14 cellular contexts compared by ENCODE assay signal in the genomic region with DNA sequence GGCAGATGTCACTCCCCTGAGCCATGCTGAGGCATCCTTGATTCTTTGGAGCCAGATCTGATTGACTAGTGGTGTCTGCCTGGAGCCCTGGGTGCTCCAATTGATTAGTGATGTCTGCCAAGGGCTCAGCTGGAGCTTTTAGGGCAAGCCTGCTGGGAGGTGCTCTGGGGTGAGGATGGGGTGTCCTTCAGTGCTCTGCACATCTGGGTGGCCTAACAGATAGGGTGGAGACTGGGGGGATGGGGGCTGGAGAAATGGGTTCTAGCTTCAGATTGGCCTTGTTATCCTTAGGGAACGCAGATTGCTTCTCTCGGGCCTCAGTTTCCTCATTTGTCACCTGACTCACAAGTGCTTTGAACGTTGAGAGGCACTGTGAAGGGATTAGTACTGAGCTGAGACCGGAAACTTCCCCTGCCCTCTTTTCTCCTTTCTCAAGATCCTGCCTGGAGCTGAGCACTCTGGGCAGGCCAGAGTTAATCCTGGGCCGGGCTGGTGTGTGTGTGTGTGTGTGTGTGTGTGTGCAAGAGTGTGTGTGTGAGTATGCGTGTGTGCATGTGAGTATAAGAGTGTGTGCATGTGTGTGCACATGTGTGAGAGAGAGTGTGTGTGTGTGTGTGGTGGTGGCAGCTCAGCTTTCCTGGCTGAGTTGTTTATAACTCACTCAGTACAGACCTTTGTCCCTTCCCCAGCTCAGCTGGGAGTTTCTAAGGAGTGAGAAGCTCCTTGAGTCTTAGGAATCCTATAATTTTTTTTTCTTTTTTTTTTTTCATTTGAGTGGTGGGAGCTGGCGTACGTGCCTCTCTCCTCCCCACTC. TPM values are rescaled to one million over a fixed set of nuclear protein-coding genes. Genes with fewer than 3 reads are reported as not detected.
DNase-seq lines count a peak whose midpoint lies in the region; ATAC-seq and TF ChIP-seq lines count a peak whose summit lies in the region.
"Had no signal": no experiment of that assay in that cellular context is flagged by ENCODE, and none has a peak within 500 bp of the region (broad histone marks: within the 10 kb centered on the region; RNA-seq: fewer than 3 reads in every experiment).

No MANE protein-coding gene starts in this region.

- no peak overlapping the region for H2BK5ac ChIP-seq in mesenchymal stem cell (ENCODE audit: low read depth, low read length, poor library complexity, severe bottlenecking)

- peaks cover 6% of the 10 kb centered on the region for H3K79me1 ChIP-seq in mesenchymal stem cell (replicated peaks; ENCODE audit: low read length, poor library complexity, severe bottlenecking)

- peak overlapping the region; percentile 42 to 45 for H2BK12ac ChIP-seq in mesenchymal stem cell (ENCODE audit: low read length in 2 of 2)

- no peak overlapping the region for H2AK5ac ChIP-seq in mesenchymal stem cell (ENCODE audit: low read length, severe bottlenecking)

- intact Hi-C loops in activated B cell treated with CpG ODN at 0.5 μM for 24 hours (cut with micrococcal nuclease), result no loop called here

- no peak overlapping the region for H3K27ac Mint-ChIP-seq in stimulated activated naive CD8-positive, alpha-beta T cell treated with anti-CD3 and anti-CD28 coated beads, Interleukin-15, amount 100 ng/mL, for 72 hours
- H3K27ac Mint-ChIP-seq in activated B cell treated with CpG ODN at 0.5 μM for 24 hours, result peak overlapping the region; percentile 41

- peak; percentile 46 for ATAC-seq in stimulated activated naive CD8-positive, alpha-beta T cell treated with anti-CD3 and anti-CD28 coated beads, Interleukin-15, amount 100 ng/mL, for 72 hours
- no peak for ATAC-seq in stimulated activated naive CD8-positive, alpha-beta T cell treated with anti-CD3 and anti-CD28 coated beads, Interleukin-15, Interleukin-2, amounts not matched to agents 100 U/mL and 50 U/mL, for 24 hours
- ATAC-seq in activated B cell treated with CpG ODN at 0.5 μM for 24 hours (ENCODE audit: low read depth) (no peak), HG03139 (IDR thresholded peaks at IDR 0.05; ENCODE audit: unreplicated experiment) (no peak), HG02610 (IDR thresholded peaks at IDR 0.05; ENCODE audit: unreplicated experiment) (no peak)

- peak overlapping the region; percentile 56 for H3K9ac ChIP-seq in mesenchymal stem cell (ENCODE audit: low read length)

- in situ Hi-C loops in HAP-1 (cut with MboI; ENCODE audit: low sequenced_read_pairs), result no loop called here

- DNase-seq in stimulated activated naive CD8-positive, alpha-beta T cell treated with anti-CD3 and anti-CD28 coated beads, Interleukin-15, amount 100 ng/mL, for 72 hours, result no peak
- DNase-seq in stimulated activated naive CD8-positive, alpha-beta T cell treated with anti-CD3 and anti-CD28 coated beads, Interleukin-15, Interleukin-2, amounts not matched to agents 100 U/mL and 50 U/mL, for 24 hours, result no peak
- DNase-seq in activated B cell treated with CpG ODN at 0.5 μM for 24 hours, result no peak
- peak; percentile 61 for DNase-seq in mesenchymal stem cell
- no peak for DNase-seq in HAP-1 (ENCODE audit: low spot score in 2 of 2)
- DNase-seq in T1000 (lab: John Stamatoyannopoulos, UW), result no peak
- DNase-seq: activated CD8-positive, alpha-beta memory T cell treated with anti-CD3 and anti-CD28 coated beads for 24 hours; activated gamma-delta T cell; NCI-H446; nucleus accumbens; spleen had no signal

- peak overlapping the region in 1 of 2 experiments; percentile 49 for H3K4me3 ChIP-seq in mesenchymal stem cell (ENCODE audit: insufficient read depth in 1 of 2, low read depth in 1 of 2, low read length in 2 of 2)
- H3K4me3 ChIP-seq in HAP-1, result no peak overlapping the region
- H3K4me3 ChIP-seq: spleen, thoracic aorta had no signal

- H4K91ac ChIP-seq in mesenchymal stem cell (ENCODE audit: low read length), result peak overlapping the region; percentile 20

- H3K27me3 Mint-ChIP-seq in stimulated activated naive CD8-positive, alpha-beta T cell treated with anti-CD3 and anti-CD28 coated beads, Interleukin-15, amount 100 ng/mL, for 72 hours, result peaks cover 5% of the 10 kb centered on the region
- peaks cover 14% of the 10 kb centered on the region for H3K27me3 Mint-ChIP-seq in activated B cell treated with CpG ODN at 0.5 μM for 24 hours

- H3K18ac ChIP-seq in mesenchymal stem cell (ENCODE audit: low read depth in 1 of 2, low read length in 2 of 2), result peak overlapping the region; percentile 47 to 83

- H2BK15ac ChIP-seq in mesenchymal stem cell (ENCODE audit: low read depth, poor library complexity, severe bottlenecking), result no peak overlapping the region

- H3K9me3 Mint-ChIP-seq in stimulated activated naive CD8-positive, alpha-beta T cell treated with anti-CD3 and anti-CD28 coated beads, Interleukin-15, amount 100 ng/mL, for 72 hours, result no peaks in the 10 kb centered on the region
- H3K9me3 Mint-ChIP-seq in activated B cell treated with CpG ODN at 0.5 μM for 24 hours, result peaks cover 1% of the 10 kb centered on the region

- H4K8ac ChIP-seq in mesenchymal stem cell (ENCODE audit: low read length), result peak overlapping the region; percentile 76

- H3K27me3 ChIP-seq in mesenchymal stem cell (ENCODE audit: control insufficient read depth in 1 of 2, insufficient read depth in 1 of 2, low read length in 2 of 2), result no peaks in the 10 kb centered on the region
- no peaks in the 10 kb centered on the region for H3K27me3 ChIP-seq in HAP-1 (ENCODE audit: low read depth)

- H3K36me3 ChIP-seq in mesenchymal stem cell (ENCODE audit: control insufficient read depth in 1 of 2, insufficient read depth in 2 of 2, low read depth in 1 of 2, low read length in 2 of 2), result no peaks in the 10 kb centered on the region
- no peaks in the 10 kb centered on the region for H3K36me3 ChIP-seq in HAP-1 (replicated peaks)
- H3K36me3 ChIP-seq: spleen, thoracic aorta had no signal

- no peak overlapping the region for H2BK120ac ChIP-seq in mesenchymal stem cell (ENCODE audit: low read depth, low read length)

- no peak overlapping the region for H3K4me3 Mint-ChIP-seq in stimulated activated naive CD8-positive, alpha-beta T cell treated with anti-CD3 and anti-CD28 coated beads, Interleukin-15, amount 100 ng/mL, for 72 hours
- no peak overlapping the region for H3K4me3 Mint-ChIP-seq in activated B cell treated with CpG ODN at 0.5 μM for 24 hours

- peak overlapping the region in 1 of 2 experiments; percentile 74 for H3K14ac ChIP-seq in mesenchymal stem cell (ENCODE audit: low read length in 2 of 2)

- CTCF ChIA-PET in activated B cell treated with CpG ODN at 0.5 μM for 24 hours (lab: Charles Lee), result interaction anchor here (0.6 to 2.1 kb wide), 2 partner anchors 10 to 258 kb away, joined by 3 to 6 read pairs; no protein-coding TSS in a partner anchor

- H3K4ac ChIP-seq in mesenchymal stem cell (ENCODE audit: low read depth in 1 of 2, low read length in 2 of 2), result peak overlapping the region; percentile 12 to 15

- H3K27ac ChIP-seq in mesenchymal stem cell (ENCODE audit: low read length, poor library complexity, severe bottlenecking), result no peak overlapping the region
- H3K27ac ChIP-seq: thoracic aorta had no signal

- peaks cover 7% of the 10 kb centered on the region for H3K9me3 ChIP-seq in mesenchymal stem cell (ENCODE audit: control insufficient read depth, low read length)
- H3K9me3 ChIP-seq in HAP-1, result peaks cover 5% of the 10 kb centered on the region
- H3K9me3 ChIP-seq: thoracic aorta had no signal

- no peak overlapping the region for H3K23ac ChIP-seq in mesenchymal stem cell (ENCODE audit: low read length in 2 of 2)

- no peak overlapping the region for H2AFZ ChIP-seq in mesenchymal stem cell (ENCODE audit: low read depth, low read length)

- peaks cover 5% of the 10 kb centered on the region for H3K4me1 Mint-ChIP-seq in stimulated activated naive CD8-positive, alpha-beta T cell treated with anti-CD3 and anti-CD28 coated beads, Interleukin-15, amount 100 ng/mL, for 72 hours
- peaks cover 2% of the 10 kb centered on the region for H3K4me1 Mint-ChIP-seq in activated B cell treated with CpG ODN at 0.5 μM for 24 hours

- TF ChIP-seq CTCF in activated B cell treated with CpG ODN at 0.5 μM for 24 hours (IDR thresholded peaks at IDR 0.05), result no peak

- H3K4me1 ChIP-seq in mesenchymal stem cell (ENCODE audit: control insufficient read depth, insufficient read depth, low read depth, low read length) (peaks cover 20% of the 10 kb centered on the region), HAP-1 (peaks cover 4% of the 10 kb centered on the region)

- 45% methylated on average over 8 of the region's 8 CpGs for WGBS in mesenchymal stem cell

- no peak overlapping the region for H3K4me2 ChIP-seq in mesenchymal stem cell (ENCODE audit: low read length, poor library complexity, severe bottlenecking)

- POLR2A ChIA-PET in activated B cell treated with CpG ODN at 0.5 μM for 24 hours (lab: Charles Lee), result interaction anchor here (0.6 kb wide), 1 partner anchor 404 kb away, joined by 3 read pairs; no protein-coding TSS in a partner anchor

- H3K36me3 Mint-ChIP-seq in activated B cell treated with CpG ODN at 0.5 μM for 24 hours (ENCODE audit: low read depth), result no peaks in the 10 kb centered on the region

RNA-seq across cellular contexts. Expression of gene IER5L, which starts 5.6 kb away (rescaled TPM):
- 1.9 and 2.1 TPM in 2 replicates for total RNA-seq in activated B cell treated with CpG ODN at 0.5 μM for 24 hours
- 26.8 TPM for polyA plus RNA-seq in mesenchymal stem cell (2013, experiment 1 of 2)
- polyA plus RNA-seq in mesenchymal stem cell (2013, experiment 2 of 2), result 26.3 TPM
